In genomic region chr10:101019440-101019703, GRCh38 we compare ENCODE assay signal across 1 cellular context.
TF ChIP-seq lines count a peak whose summit lies in the region.

No MANE protein-coding gene starts in this region.

TF ChIP-seq in GM23338, 12 proteins besides CTCF, POLR2A, EP300 and RAD21 (continued from another document):
- no peak for TF ChIP-seq EZH2 (IDR thresholded peaks at IDR 0.05; ENCODE audit: low read depth, unreplicated experiment)
- TF ChIP-seq, protein P1, sequence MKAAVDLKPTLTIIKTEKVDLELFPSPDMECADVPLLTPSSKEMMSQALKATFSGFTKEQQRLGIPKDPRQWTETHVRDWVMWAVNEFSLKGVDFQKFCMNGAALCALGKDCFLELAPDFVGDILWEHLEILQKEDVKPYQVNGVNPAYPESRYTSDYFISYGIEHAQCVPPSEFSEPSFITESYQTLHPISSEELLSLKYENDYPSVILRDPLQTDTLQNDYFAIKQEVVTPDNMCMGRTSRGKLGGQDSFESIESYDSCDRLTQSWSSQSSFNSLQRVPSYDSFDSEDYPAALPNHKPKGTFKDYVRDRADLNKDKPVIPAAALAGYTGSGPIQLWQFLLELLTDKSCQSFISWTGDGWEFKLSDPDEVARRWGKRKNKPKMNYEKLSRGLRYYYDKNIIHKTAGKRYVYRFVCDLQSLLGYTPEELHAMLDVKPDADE (IDR thresholded peaks at IDR 0.05), result no peak
- no peak for TF ChIP-seq ZNF331 (CRISPR knock-in tag; IDR thresholded peaks at IDR 0.05; ENCODE audit: low read depth)
- TF ChIP-seq JUNB (IDR thresholded peaks at IDR 0.05; ENCODE audit: unreplicated experiment), result no peak
- TF ChIP-seq CREB1 (CRISPR knock-in tag; IDR thresholded peaks at IDR 0.05; ENCODE audit: low read depth), result no peak
- TF ChIP-seq, protein P2, sequence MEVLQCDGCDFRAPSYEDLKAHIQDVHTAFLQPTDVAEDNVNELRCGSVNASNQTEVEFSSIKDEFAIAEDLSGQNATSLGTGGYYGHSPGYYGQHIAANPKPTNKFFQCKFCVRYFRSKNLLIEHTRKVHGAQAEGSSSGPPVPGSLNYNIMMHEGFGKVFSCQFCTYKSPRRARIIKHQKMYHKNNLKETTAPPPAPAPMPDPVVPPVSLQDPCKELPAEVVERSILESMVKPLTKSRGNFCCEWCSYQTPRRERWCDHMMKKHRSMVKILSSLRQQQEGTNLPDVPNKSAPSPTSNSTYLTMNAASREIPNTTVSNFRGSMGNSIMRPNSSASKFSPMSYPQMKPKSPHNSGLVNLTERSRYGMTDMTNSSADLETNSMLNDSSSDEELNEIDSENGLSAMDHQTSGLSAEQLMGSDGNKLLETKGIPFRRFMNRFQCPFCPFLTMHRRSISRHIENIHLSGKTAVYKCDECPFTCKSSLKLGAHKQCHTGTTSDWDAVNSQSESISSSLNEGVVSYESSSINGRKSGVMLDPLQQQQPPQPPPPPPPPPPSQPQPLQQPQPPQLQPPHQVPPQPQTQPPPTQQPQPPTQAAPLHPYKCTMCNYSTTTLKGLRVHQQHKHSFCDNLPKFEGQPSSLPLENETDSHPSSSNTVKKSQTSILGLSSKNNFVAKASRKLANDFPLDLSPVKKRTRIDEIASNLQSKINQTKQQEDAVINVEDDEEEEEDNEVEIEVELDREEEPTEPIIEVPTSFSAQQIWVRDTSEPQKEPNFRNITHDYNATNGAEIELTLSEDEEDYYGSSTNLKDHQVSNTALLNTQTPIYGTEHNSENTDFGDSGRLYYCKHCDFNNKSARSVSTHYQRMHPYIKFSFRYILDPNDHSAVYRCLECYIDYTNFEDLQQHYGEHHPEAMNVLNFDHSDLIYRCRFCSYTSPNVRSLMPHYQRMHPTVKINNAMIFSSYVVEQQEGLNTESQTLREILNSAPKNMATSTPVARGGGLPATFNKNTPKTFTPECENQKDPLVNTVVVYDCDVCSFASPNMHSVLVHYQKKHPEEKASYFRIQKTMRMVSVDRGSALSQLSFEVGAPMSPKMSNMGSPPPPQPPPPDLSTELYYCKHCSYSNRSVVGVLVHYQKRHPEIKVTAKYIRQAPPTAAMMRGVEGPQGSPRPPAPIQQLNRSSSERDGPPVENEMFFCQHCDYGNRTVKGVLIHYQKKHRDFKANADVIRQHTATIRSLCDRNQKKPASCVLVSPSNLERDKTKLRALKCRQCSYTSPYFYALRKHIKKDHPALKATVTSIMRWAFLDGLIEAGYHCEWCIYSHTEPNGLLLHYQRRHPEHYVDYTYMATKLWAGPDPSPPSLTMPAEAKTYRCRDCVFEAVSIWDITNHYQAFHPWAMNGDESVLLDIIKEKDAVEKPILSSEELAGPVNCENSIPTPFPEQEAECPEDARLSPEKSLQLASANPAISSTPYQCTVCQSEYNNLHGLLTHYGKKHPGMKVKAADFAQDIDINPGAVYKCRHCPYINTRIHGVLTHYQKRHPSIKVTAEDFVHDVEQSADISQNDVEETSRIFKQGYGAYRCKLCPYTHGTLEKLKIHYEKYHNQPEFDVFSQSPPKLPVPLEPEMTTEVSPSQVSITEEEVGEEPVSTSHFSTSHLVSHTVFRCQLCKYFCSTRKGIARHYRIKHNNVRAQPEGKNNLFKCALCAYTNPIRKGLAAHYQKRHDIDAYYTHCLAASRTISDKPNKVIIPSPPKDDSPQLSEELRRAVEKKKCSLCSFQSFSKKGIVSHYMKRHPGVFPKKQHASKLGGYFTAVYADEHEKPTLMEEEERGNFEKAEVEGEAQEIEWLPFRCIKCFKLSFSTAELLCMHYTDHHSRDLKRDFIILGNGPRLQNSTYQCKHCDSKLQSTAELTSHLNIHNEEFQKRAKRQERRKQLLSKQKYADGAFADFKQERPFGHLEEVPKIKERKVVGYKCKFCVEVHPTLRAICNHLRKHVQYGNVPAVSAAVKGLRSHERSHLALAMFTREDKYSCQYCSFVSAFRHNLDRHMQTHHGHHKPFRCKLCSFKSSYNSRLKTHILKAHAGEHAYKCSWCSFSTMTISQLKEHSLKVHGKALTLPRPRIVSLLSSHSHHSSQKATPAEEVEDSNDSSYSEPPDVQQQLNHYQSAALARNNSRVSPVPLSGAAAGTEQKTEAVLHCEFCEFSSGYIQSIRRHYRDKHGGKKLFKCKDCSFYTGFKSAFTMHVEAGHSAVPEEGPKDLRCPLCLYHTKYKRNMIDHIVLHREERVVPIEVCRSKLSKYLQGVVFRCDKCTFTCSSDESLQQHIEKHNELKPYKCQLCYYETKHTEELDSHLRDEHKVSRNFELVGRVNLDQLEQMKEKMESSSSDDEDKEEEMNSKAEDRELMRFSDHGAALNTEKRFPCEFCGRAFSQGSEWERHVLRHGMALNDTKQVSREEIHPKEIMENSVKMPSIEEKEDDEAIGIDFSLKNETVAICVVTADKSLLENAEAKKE (CRISPR knock-in tag; IDR thresholded peaks at IDR 0.05), result no peak
- no peak for TF ChIP-seq ZNF114 (CRISPR knock-in tag; IDR thresholded peaks at IDR 0.05)
- TF ChIP-seq EZH2phosphoT487 (IDR thresholded peaks at IDR 0.05; ENCODE audit: unreplicated experiment), result no peak
- TF ChIP-seq NANOG (IDR thresholded peaks at IDR 0.05; ENCODE audit: borderline replicate concordance), result no peak
- no peak for TF ChIP-seq STAT1 (IDR thresholded peaks at IDR 0.05; ENCODE audit: unreplicated experiment)
- TF ChIP-seq POLR2AphosphoS5 (IDR thresholded peaks at IDR 0.05; ENCODE audit: low read depth), result no peak
